ENCODE assay signal across 16 cellular contexts in genomic region chr6:29797120-29797519, GRCh38. TPM values are rescaled to one million over a fixed set of nuclear protein-coding genes. Genes with fewer than 3 reads are reported as not detected.
DNase-seq lines count a peak whose midpoint lies in the region; ATAC-seq, FAIRE-seq and TF ChIP-seq lines count a peak whose summit lies in the region.
"Had no signal": no experiment of that assay in that cellular context is flagged by ENCODE, and none has a peak within 500 bp of the region (broad histone marks: within the 10 kb centered on the region; RNA-seq: fewer than 3 reads in every experiment).

No MANE protein-coding gene starts in this region.

- peaks cover 0 to 14% (median 6%) of the 10 kb centered on the region in 10 experiments; a peak in 9 of 20 replicates for H3K4me1 ChIP-seq in BLaER1 treated with 17β-estradiol and CSF1 and Interleukin-3, amounts not matched to agents 10 nM and 100 nM
- no peaks in the 10 kb centered on the region for H3K4me1 ChIP-seq in astrocyte (ENCODE audit: insufficient read depth, low read length)
- H3K4me1 ChIP-seq in keratinocyte (ENCODE audit: control insufficient read depth, extremely low read depth, insufficient read depth, low read length) = peaks cover 17% of the 10 kb centered on the region

- no peaks in the 10 kb centered on the region for H4K20me1 ChIP-seq in BLaER1 treated with 17β-estradiol and CSF1 and Interleukin-3, amounts not matched to agents 10 nM and 100 nM
- H4K20me1 ChIP-seq in astrocyte (ENCODE audit: insufficient read depth, low read length) = no peaks in the 10 kb centered on the region
- H4K20me1 ChIP-seq in keratinocyte (ENCODE audit: control insufficient read depth, extremely low read depth, insufficient read depth, low read length) = no peaks in the 10 kb centered on the region

- H3K79me2 ChIP-seq in astrocyte (ENCODE audit: insufficient read depth, low read length) = no peaks in the 10 kb centered on the region
- H3K79me2 ChIP-seq in keratinocyte (ENCODE audit: control insufficient read depth, insufficient read depth, low read length) = no peaks in the 10 kb centered on the region

- peak overlapping the region in 6 of 11 experiments; percentile 14 to 53 (median 32); a peak in 8 of 22 replicates for H3K4me2 ChIP-seq in BLaER1 treated with 17β-estradiol and CSF1 and Interleukin-3, amounts not matched to agents 10 nM and 100 nM
- no peak overlapping the region for H3K4me2 ChIP-seq in astrocyte (ENCODE audit: low read length)
- H3K4me2 ChIP-seq in keratinocyte (ENCODE audit: control insufficient read depth, extremely low read depth, insufficient read depth, low read depth, low read length) = no peak overlapping the region

- ATAC-seq in HG03469 (IDR thresholded peaks at IDR 0.05; ENCODE audit: unreplicated experiment) (no peak), HG02588 (IDR thresholded peaks at IDR 0.05; ENCODE audit: unreplicated experiment) (no peak)
- ATAC-seq: activated T-cell treated with anti-CD3 and anti-CD28 coated beads, Interleukin-2, amount 50 U/mL, for 4 hours; stimulated activated naive CD8-positive, alpha-beta T cell treated with anti-CD3 and anti-CD28 coated beads, Interleukin-15, amount 100 ng/mL, for 72 hours had no signal

- H3K27ac Mint-ChIP-seq in astrocyte (ENCODE audit: unreplicated experiment) = peak overlapping the region; percentile 50
- H3K27ac Mint-ChIP-seq in activated T-helper 1 cell treated with anti-CD3 and anti-CD28 coated beads, Interleukin-12 subunit alpha, Interleukin-12 subunit beta, Interleukin-2, Interleukin-4 antibody, amounts not matched to agents 30 ng/mL and 10 ng/mL and 1 ng/mL, durations not matched to agents 14 hours and 24 hours and 36 hours = no peak overlapping the region
- H3K27ac Mint-ChIP-seq: stimulated activated naive CD8-positive, alpha-beta T cell treated with anti-CD3 and anti-CD28 coated beads, Interleukin-15, amount 100 ng/mL, for 72 hours had no signal

- H3K9ac ChIP-seq in BLaER1 treated with 17β-estradiol and CSF1 and Interleukin-3, amounts not matched to agents 10 nM and 100 nM = no peak overlapping the region
- H3K9ac ChIP-seq in astrocyte (ENCODE audit: low read length) (no peak overlapping the region), keratinocyte (ENCODE audit: control insufficient read depth, extremely low read depth, insufficient read depth, low read length) (peak overlapping the region; percentile 40)

- H3K36me3 Mint-ChIP-seq in astrocyte (ENCODE audit: low read depth, unreplicated experiment) = no peaks in the 10 kb centered on the region
- no peaks in the 10 kb centered on the region for H3K36me3 Mint-ChIP-seq in activated T-helper 1 cell treated with anti-CD3 and anti-CD28 coated beads, Interleukin-12 subunit alpha, Interleukin-12 subunit beta, Interleukin-2, Interleukin-4 antibody, amounts not matched to agents 30 ng/mL and 10 ng/mL and 1 ng/mL, durations not matched to agents 14 hours and 24 hours and 36 hours (ENCODE audit: low read depth)

- H3K36me3 ChIP-seq in BLaER1 treated with 17β-estradiol and CSF1 and Interleukin-3, amounts not matched to agents 10 nM and 100 nM = no peaks in the 10 kb centered on the region
- H3K36me3 ChIP-seq in astrocyte (ENCODE audit: insufficient read depth, low read length) (no peaks in the 10 kb centered on the region), keratinocyte (ENCODE audit: control insufficient read depth in 2 of 2, extremely low read depth in 1 of 2, insufficient read depth in 2 of 2, low read length in 2 of 2) (peaks cover 0 to 2% of the 10 kb centered on the region in 2 experiments)
- H3K36me3 ChIP-seq: right atrium auricular region had no signal

- dilution Hi-C loops in keratinocyte (cut with MboI; ENCODE audit: extremely low pct_ligation_motif_present, low sequenced_read_pairs) = no loop called here

- FAIRE-seq in astrocyte (lab: Jason Lieb, UNC) (no peak), keratinocyte (lab: Jason Lieb, UNC) (peak; percentile 86)
- FAIRE-seq: G401.6 had no signal

- intact Hi-C loops in activated T-helper 1 cell treated with anti-CD3 and anti-CD28 coated beads, Interleukin-12 subunit alpha, Interleukin-12 subunit beta, Interleukin-2, Interleukin-4 antibody, amounts not matched to agents 30 ng/mL and 10 ng/mL and 1 ng/mL, durations not matched to agents 14 hours and 24 hours and 36 hours (cut with micrococcal nuclease) = no loop called here

- peaks cover 0 to 10% (median 5%) of the 10 kb centered on the region in 11 experiments; a peak in 9 of 22 replicates for H3K9me3 ChIP-seq in BLaER1 treated with 17β-estradiol and CSF1 and Interleukin-3, amounts not matched to agents 10 nM and 100 nM (replicated peaks in 1 of 11)
- H3K9me3 ChIP-seq in astrocyte (ENCODE audit: insufficient read depth, low read depth, low read length) (no peaks in the 10 kb centered on the region), keratinocyte (ENCODE audit: control insufficient read depth, low read depth, low read length) (no peaks in the 10 kb centered on the region)
- H3K9me3 ChIP-seq: right atrium auricular region had no signal

- no peak overlapping the region for H3K4me3 Mint-ChIP-seq in astrocyte (ENCODE audit: unreplicated experiment)
- no peak overlapping the region for H3K4me3 Mint-ChIP-seq in activated T-helper 1 cell treated with anti-CD3 and anti-CD28 coated beads, Interleukin-12 subunit alpha, Interleukin-12 subunit beta, Interleukin-2, Interleukin-4 antibody, amounts not matched to agents 30 ng/mL and 10 ng/mL and 1 ng/mL, durations not matched to agents 14 hours and 24 hours and 36 hours
- H3K4me3 Mint-ChIP-seq: activated T-cell treated with anti-CD3 and anti-CD28 coated beads, Interleukin-2, amount 50 U/mL, for 4 hours; stimulated activated naive CD8-positive, alpha-beta T cell treated with anti-CD3 and anti-CD28 coated beads, Interleukin-15, amount 100 ng/mL, for 72 hours had no signal

- peak; percentile 41 for DNase-seq in LHCN-M2 (ENCODE audit: low read depth)
- DNase-seq in astrocyte (ENCODE audit: low read depth) = no peak
- DNase-seq in keratinocyte (ENCODE audit: low read depth, low spot score) = peak; percentile 94
- no peak for DNase-seq in activated T-helper 1 cell treated with anti-CD3 and anti-CD28 coated beads, Interleukin-12 subunit alpha, Interleukin-12 subunit beta, Interleukin-2, Interleukin-4 antibody, amounts not matched to agents 30 ng/mL and 10 ng/mL and 1 ng/mL, durations not matched to agents 14 hours and 24 hours and 36 hours (ENCODE audit: low spot score)
- DNase-seq in activated naive CD4-positive, alpha-beta T cell treated with Interleukin-2 at 50 U/mL for 16 hours = no peak
- DNase-seq: activated T-cell treated with anti-CD3 and anti-CD28 coated beads, Interleukin-2, amount 50 U/mL, for 4 hours; KBM-7; NCI-H2107; NK-92 treated with Interleukin-12 subunit alpha and Interleukin-12 subunit beta, amount 100 ng/mL, for 24 hours; stimulated activated naive CD8-positive, alpha-beta T cell treated with anti-CD3 and anti-CD28 coated beads, Interleukin-15, amount 100 ng/mL, for 72 hours had no signal

- peaks cover 11% of the 10 kb centered on the region for H3K9me3 Mint-ChIP-seq in astrocyte (ENCODE audit: unreplicated experiment)
- no peaks in the 10 kb centered on the region for H3K9me3 Mint-ChIP-seq in activated T-helper 1 cell treated with anti-CD3 and anti-CD28 coated beads, Interleukin-12 subunit alpha, Interleukin-12 subunit beta, Interleukin-2, Interleukin-4 antibody, amounts not matched to agents 30 ng/mL and 10 ng/mL and 1 ng/mL, durations not matched to agents 14 hours and 24 hours and 36 hours
- H3K9me3 Mint-ChIP-seq: activated T-cell treated with anti-CD3 and anti-CD28 coated beads, Interleukin-2, amount 50 U/mL, for 4 hours; stimulated activated naive CD8-positive, alpha-beta T cell treated with anti-CD3 and anti-CD28 coated beads, Interleukin-15, amount 100 ng/mL, for 72 hours had no signal

- H3K27me3 Mint-ChIP-seq in astrocyte (ENCODE audit: low read depth, unreplicated experiment) = peaks cover 27% of the 10 kb centered on the region
- peaks cover 49% of the 10 kb centered on the region for H3K27me3 Mint-ChIP-seq in activated T-helper 1 cell treated with anti-CD3 and anti-CD28 coated beads, Interleukin-12 subunit alpha, Interleukin-12 subunit beta, Interleukin-2, Interleukin-4 antibody, amounts not matched to agents 30 ng/mL and 10 ng/mL and 1 ng/mL, durations not matched to agents 14 hours and 24 hours and 36 hours (ENCODE audit: insufficient read depth)

- H2AFZ ChIP-seq in astrocyte (ENCODE audit: low read depth, low read length) = no peak overlapping the region
- no peak overlapping the region for H2AFZ ChIP-seq in keratinocyte (ENCODE audit: control insufficient read depth, low read length)

- H3K4me3 ChIP-seq in BLaER1 treated with 17β-estradiol and CSF1 and Interleukin-3, amounts not matched to agents 10 nM and 100 nM = no peak overlapping the region
- H3K4me3 ChIP-seq in astrocyte (ENCODE audit: insufficient read depth, low read depth, low read length) = no peak overlapping the region
- H3K4me3 ChIP-seq in keratinocyte (ENCODE audit: control insufficient read depth in 2 of 3, extremely low read depth in 1 of 3, insufficient read depth in 2 of 3, low read depth in 1 of 3, low read length in 3 of 3) = no peak overlapping the region
- H3K4me3 ChIP-seq: right atrium auricular region had no signal

- peaks cover 14 to 21% (median 20%) of the 10 kb centered on the region in 11 experiments for H3K27me3 ChIP-seq in BLaER1 treated with 17β-estradiol and CSF1 and Interleukin-3, amounts not matched to agents 10 nM and 100 nM
- H3K27me3 ChIP-seq in astrocyte (ENCODE audit: insufficient read depth, low read length) (peaks cover 15% of the 10 kb centered on the region), keratinocyte (ENCODE audit: control insufficient read depth, extremely low read depth, insufficient read depth, low read length) (no peaks in the 10 kb centered on the region)
- H3K27me3 ChIP-seq: right atrium auricular region had no signal

- TF ChIP-seq CTCF in astrocyte (IDR thresholded peaks at IDR 0.05; ENCODE audit: insufficient read depth, low read depth, low read length) (no peak), keratinocyte (optimal IDR thresholded peaks at IDR 0.05 in 1 of 3, IDR thresholded peaks at IDR 0.05 in 1 of 3, conservative IDR thresholded peaks at IDR 0.05 in 1 of 3; ENCODE audit: extremely low read depth in 1 of 3, insufficient read depth in 2 of 3, low read length in 3 of 3) (no peak)

- peaks cover 6% of the 10 kb centered on the region for H3K4me1 Mint-ChIP-seq in astrocyte (ENCODE audit: low read depth, unreplicated experiment)
- peaks cover 7% of the 10 kb centered on the region for H3K4me1 Mint-ChIP-seq in activated T-helper 1 cell treated with anti-CD3 and anti-CD28 coated beads, Interleukin-12 subunit alpha, Interleukin-12 subunit beta, Interleukin-2, Interleukin-4 antibody, amounts not matched to agents 30 ng/mL and 10 ng/mL and 1 ng/mL, durations not matched to agents 14 hours and 24 hours and 36 hours (ENCODE audit: low read depth)

- H3K9me1 ChIP-seq in keratinocyte (ENCODE audit: control insufficient read depth, extremely low read depth, insufficient read depth, low read length) = no peaks in the 10 kb centered on the region

- H3K27ac ChIP-seq in BLaER1 treated with 17β-estradiol and CSF1 and Interleukin-3, amounts not matched to agents 10 nM and 100 nM = peak overlapping the region in 1 of 11 experiments; percentile 38; a peak in 3 of 22 replicates
- peak overlapping the region; percentile 30 for H3K27ac ChIP-seq in astrocyte (ENCODE audit: low read depth, low read length)
- H3K27ac ChIP-seq in keratinocyte (ENCODE audit: control insufficient read depth, insufficient read depth, low read length) = peak overlapping the region; percentile 79
- H3K27ac ChIP-seq: right atrium auricular region had no signal

RNA-seq across cellular contexts. Expression of gene HLA-G, which starts 30.5 kb away (rescaled TPM):
- not detected in 2 replicates for total RNA-seq in LHCN-M2 (2014; rRNA removed)
- polyA plus RNA-seq in LHCN-M2 (2012) = 0.13 TPM
- total RNA-seq in astrocyte = 0.79 and 0.89 TPM in 2 replicates
- 0.84 to 1.9 TPM (median 0.89 TPM) in 3 replicates for polyA plus RNA-seq in keratinocyte
- polyA plus RNA-seq in keratinocyte (2011; ENCODE audit: low read depth) = 9.7 TPM
- 0.65 and 0.68 TPM in 2 replicates for polyA plus RNA-seq in keratinocyte (2011; cell fraction: cytosol; rRNA removed)
- polyA plus RNA-seq in keratinocyte (2011; cell fraction: nucleus; rRNA removed) = 2.3 and 3.8 TPM in 2 replicates
- polyA plus RNA-seq in keratinocyte (2012; ENCODE audit: low replicate concordance) = 1.0 and 10.0 TPM in 2 replicates
- 0.10 to 1.7 TPM in 2 of 3 replicates, not detected in the other for polyA minus RNA-seq in keratinocyte
- not detected for polyA minus RNA-seq in keratinocyte (2011; cell fraction: cytosol; rRNA and poly(A)+ RNA removed)
- 0.70 and 0.74 TPM in 2 replicates for polyA minus RNA-seq in keratinocyte (2011; cell fraction: nucleus; rRNA and poly(A)+ RNA removed)
- 0.91 and 1.6 TPM in 2 replicates for total RNA-seq in activated T-helper 1 cell treated with anti-CD3 and anti-CD28 coated beads, Interleukin-12 subunit alpha, Interleukin-12 subunit beta, Interleukin-2, Interleukin-4 antibody, amounts not matched to agents 30 ng/mL and 10 ng/mL and 1 ng/mL, durations not matched to agents 14 hours and 24 hours and 36 hours
- total RNA-seq: right atrium auricular region had no signal
- polyA plus RNA-seq: BJ had no signal

Comparison
In these comparisons a context has a peak if more than half of its experiments do, and no peak if none do; other contexts are left out.
1. H3K4me2 ChIP-seq: peak in BLaER1 treated with 17β-estradiol and CSF1 and Interleukin-3, amounts not matched to agents 10 nM and 100 nM (6 of 11); none in astrocyte (single experiment) and keratinocyte (single experiment).
2. DNase-seq: peak in LHCN-M2 (single experiment) and keratinocyte (single experiment); none in astrocyte (single experiment), activated T-helper 1 cell treated with anti-CD3 and anti-CD28 coated beads, Interleukin-12 subunit alpha, Interleukin-12 subunit beta, Interleukin-2, Interleukin-4 antibody, amounts not matched to agents 30 ng/mL and 10 ng/mL and 1 ng/mL, durations not matched to agents 14 hours and 24 hours and 36 hours (single experiment) and activated naive CD4-positive, alpha-beta T cell treated with Interleukin-2 at 50 U/mL for 16 hours (single experiment).